Comparison of ENCODE assay signal across 1 cellular context in genomic region chr17:8176197-8176940, GRCh38.
TF ChIP-seq lines count a peak whose summit lies in the region.

TSS of gene TMEM107 (minus strand) at chr17:8176380. CDS start at chr17:8176286, 94 bp downstream.

TF ChIP-seq in HepG2, 621 proteins besides CTCF, POLR2A, EP300 and RAD21 (continued from another document and continues in another):
- 0 out of 2 replicates have a peak, but pooled peaks have one; percentile 53 for TF ChIP-seq ZNF552 (CRISPR knock-in tag; IDR thresholded peaks at IDR 0.05; ENCODE audit: borderline replicate concordance)
- no peak for TF ChIP-seq NPAS2 (CRISPR knock-in tag; IDR thresholded peaks at IDR 0.05; ENCODE audit: borderline replicate concordance)
- TF ChIP-seq SMAD9 (CRISPR knock-in tag; IDR thresholded peaks at IDR 0.05): no peak
- TF ChIP-seq NFE2 (CRISPR knock-in tag; IDR thresholded peaks at IDR 0.05): no peak
- TF ChIP-seq HIVEP1 (CRISPR knock-in tag; IDR thresholded peaks at IDR 0.05): peak; percentile 6; the same call in 1 of the 2 replicates
- TF ChIP-seq, protein P1, sequence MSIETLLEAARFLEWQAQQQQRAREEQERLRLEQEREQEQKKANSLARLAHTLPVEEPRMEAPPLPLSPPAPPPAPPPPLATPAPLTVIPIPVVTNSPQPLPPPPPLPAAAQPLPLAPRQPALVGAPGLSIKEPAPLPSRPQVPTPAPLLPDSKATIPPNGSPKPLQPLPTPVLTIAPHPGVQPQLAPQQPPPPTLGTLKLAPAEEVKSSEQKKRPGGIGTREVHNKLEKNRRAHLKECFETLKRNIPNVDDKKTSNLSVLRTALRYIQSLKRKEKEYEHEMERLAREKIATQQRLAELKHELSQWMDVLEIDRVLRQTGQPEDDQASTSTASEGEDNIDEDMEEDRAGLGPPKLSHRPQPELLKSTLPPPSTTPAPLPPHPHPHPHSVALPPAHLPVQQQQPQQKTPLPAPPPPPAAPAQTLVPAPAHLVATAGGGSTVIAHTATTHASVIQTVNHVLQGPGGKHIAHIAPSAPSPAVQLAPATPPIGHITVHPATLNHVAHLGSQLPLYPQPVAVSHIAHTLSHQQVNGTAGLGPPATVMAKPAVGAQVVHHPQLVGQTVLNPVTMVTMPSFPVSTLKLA (IDR thresholded peaks at IDR 0.05): no peak
- peak; percentile 72 for TF ChIP-seq ZNF563 (CRISPR knock-in tag; IDR thresholded peaks at IDR 0.05)
- TF ChIP-seq ZNF24 (IDR thresholded peaks at IDR 0.05): no peak
- TF ChIP-seq, protein P2, sequence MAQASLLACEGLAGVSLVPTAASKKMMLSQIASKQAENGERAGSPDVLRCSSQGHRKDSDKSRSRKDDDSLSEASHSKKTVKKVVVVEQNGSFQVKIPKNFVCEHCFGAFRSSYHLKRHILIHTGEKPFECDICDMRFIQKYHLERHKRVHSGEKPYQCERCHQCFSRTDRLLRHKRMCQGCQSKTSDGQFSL (CRISPR knock-in tag; IDR thresholded peaks at IDR 0.05): no peak
- TF ChIP-seq ZNF567 (CRISPR knock-in tag; IDR thresholded peaks at IDR 0.05; ENCODE audit: borderline replicate concordance): no peak
- peak; percentile 57; the same call in 1 of the 2 replicates for TF ChIP-seq ZNF234 (CRISPR knock-in tag; conservative IDR thresholded peaks at IDR 0.05)
- peak; percentile 86; the same call in 1 of the 3 replicates for TF ChIP-seq MXI1 (IDR thresholded peaks at IDR 0.05; ENCODE audit: borderline replicate concordance, low read depth, low read length)
- TF ChIP-seq KDM6A (CRISPR knock-in tag; IDR thresholded peaks at IDR 0.05; ENCODE audit: low read depth): no peak
- no peak for TF ChIP-seq ZNF30 (CRISPR knock-in tag; IDR thresholded peaks at IDR 0.05)
- TF ChIP-seq HNRNPL (IDR thresholded peaks at IDR 0.05; ENCODE audit: low read depth, low read length): 0 out of 2 replicates have a peak, but pooled peaks have one; percentile 66
- TF ChIP-seq, protein P3, sequence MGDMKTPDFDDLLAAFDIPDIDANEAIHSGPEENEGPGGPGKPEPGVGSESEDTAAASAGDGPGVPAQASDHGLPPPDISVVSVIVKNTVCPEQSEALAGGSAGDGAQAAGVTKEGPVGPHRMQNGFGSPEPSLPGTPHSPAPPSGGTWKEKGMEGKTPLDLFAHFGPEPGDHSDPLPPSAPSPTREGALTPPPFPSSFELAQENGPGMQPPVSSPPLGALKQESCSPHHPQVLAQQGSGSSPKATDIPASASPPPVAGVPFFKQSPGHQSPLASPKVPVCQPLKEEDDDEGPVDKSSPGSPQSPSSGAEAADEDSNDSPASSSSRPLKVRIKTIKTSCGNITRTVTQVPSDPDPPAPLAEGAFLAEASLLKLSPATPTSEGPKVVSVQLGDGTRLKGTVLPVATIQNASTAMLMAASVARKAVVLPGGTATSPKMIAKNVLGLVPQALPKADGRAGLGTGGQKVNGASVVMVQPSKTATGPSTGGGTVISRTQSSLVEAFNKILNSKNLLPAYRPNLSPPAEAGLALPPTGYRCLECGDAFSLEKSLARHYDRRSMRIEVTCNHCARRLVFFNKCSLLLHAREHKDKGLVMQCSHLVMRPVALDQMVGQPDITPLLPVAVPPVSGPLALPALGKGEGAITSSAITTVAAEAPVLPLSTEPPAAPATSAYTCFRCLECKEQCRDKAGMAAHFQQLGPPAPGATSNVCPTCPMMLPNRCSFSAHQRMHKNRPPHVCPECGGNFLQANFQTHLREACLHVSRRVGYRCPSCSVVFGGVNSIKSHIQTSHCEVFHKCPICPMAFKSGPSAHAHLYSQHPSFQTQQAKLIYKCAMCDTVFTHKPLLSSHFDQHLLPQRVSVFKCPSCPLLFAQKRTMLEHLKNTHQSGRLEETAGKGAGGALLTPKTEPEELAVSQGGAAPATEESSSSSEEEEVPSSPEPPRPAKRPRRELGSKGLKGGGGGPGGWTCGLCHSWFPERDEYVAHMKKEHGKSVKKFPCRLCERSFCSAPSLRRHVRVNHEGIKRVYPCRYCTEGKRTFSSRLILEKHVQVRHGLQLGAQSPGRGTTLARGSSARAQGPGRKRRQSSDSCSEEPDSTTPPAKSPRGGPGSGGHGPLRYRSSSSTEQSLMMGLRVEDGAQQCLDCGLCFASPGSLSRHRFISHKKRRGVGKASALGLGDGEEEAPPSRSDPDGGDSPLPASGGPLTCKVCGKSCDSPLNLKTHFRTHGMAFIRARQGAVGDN (CRISPR knock-in tag; IDR thresholded peaks at IDR 0.05): peak; percentile 86
- no peak for TF ChIP-seq ZNF367 (CRISPR knock-in tag; IDR thresholded peaks at IDR 0.05; ENCODE audit: borderline replicate concordance)
- peak; percentile 49; the same call in 1 of the 2 replicates for TF ChIP-seq ZNF292 (CRISPR knock-in tag; IDR thresholded peaks at IDR 0.05; ENCODE audit: borderline replicate concordance, low read depth)
- 0 out of 2 replicates have a peak, but pooled peaks have one; percentile 6 for TF ChIP-seq HDAC2 (CRISPR knock-in tag; IDR thresholded peaks at IDR 0.05)
- no peak for TF ChIP-seq ISX (CRISPR knock-in tag; conservative IDR thresholded peaks at IDR 0.05)
- no peak for TF ChIP-seq XBP1 (CRISPR knock-in tag; IDR thresholded peaks at IDR 0.05)
- no peak for TF ChIP-seq ZNF75D (CRISPR knock-in tag; IDR thresholded peaks at IDR 0.05; ENCODE audit: borderline replicate concordance)
- TF ChIP-seq ZNF510 (CRISPR knock-in tag; IDR thresholded peaks at IDR 0.05; ENCODE audit: low read depth): no peak
- 0 out of 2 replicates have a peak, but pooled peaks have one; percentile 29 for TF ChIP-seq ZNF749 (CRISPR knock-in tag; IDR thresholded peaks at IDR 0.05; ENCODE audit: borderline replicate concordance)
- TF ChIP-seq ZMYM4 (CRISPR knock-in tag; IDR thresholded peaks at IDR 0.05): no peak; the same call in 1 of the 2 replicates
- TF ChIP-seq RBM39 (IDR thresholded peaks at IDR 0.05; ENCODE audit: low read depth, low read length, poor library complexity, severe bottlenecking): no peak
- TF ChIP-seq CREB1 (IDR thresholded peaks at IDR 0.05): no peak
- TF ChIP-seq CREB1 (CRISPR knock-in tag; IDR thresholded peaks at IDR 0.05): no peak
- no peak for TF ChIP-seq FOSL1 (CRISPR knock-in tag; IDR thresholded peaks at IDR 0.05; ENCODE audit: borderline replicate concordance)
- TF ChIP-seq RFX5 (IDR thresholded peaks at IDR 0.05; ENCODE audit: low read depth, low read length): 0 out of 2 replicates have a peak, but pooled peaks have one; percentile 23
- TF ChIP-seq SAFB2 (CRISPR knock-in tag; IDR thresholded peaks at IDR 0.05; ENCODE audit: borderline replicate concordance, low read depth): 0 out of 2 replicates have a peak, but pooled peaks have one; percentile 77
- no peak for TF ChIP-seq ELK4 (CRISPR knock-in tag; IDR thresholded peaks at IDR 0.05; ENCODE audit: borderline replicate concordance)
- no peak; the same call in 1 of the 2 replicates for TF ChIP-seq HOXA3 (CRISPR knock-in tag; IDR thresholded peaks at IDR 0.05)
- no peak for TF ChIP-seq PRPF4 (IDR thresholded peaks at IDR 0.05; ENCODE audit: low read depth, low read length, poor library complexity, severe bottlenecking)
- no peak for TF ChIP-seq GPN1 (CRISPR knock-in tag; IDR thresholded peaks at IDR 0.05; ENCODE audit: borderline replicate concordance)
- 0 out of 2 replicates have a peak, but pooled peaks have one; percentile 58 for TF ChIP-seq MEIS1 (CRISPR knock-in tag; IDR thresholded peaks at IDR 0.05; ENCODE audit: borderline replicate concordance)
- TF ChIP-seq SIX1 (CRISPR knock-in tag; IDR thresholded peaks at IDR 0.05; ENCODE audit: borderline replicate concordance): no peak
- no peak for TF ChIP-seq U2AF2 (IDR thresholded peaks at IDR 0.05; ENCODE audit: low read depth, low read length)
- TF ChIP-seq ZNF101 (CRISPR knock-in tag; IDR thresholded peaks at IDR 0.05; ENCODE audit: borderline replicate concordance, low read depth): no peak
- no peak for TF ChIP-seq ZNF775 (CRISPR knock-in tag; IDR thresholded peaks at IDR 0.05; ENCODE audit: borderline replicate concordance)
- no peak for TF ChIP-seq MLLT10 (CRISPR knock-in tag; IDR thresholded peaks at IDR 0.05)
- peak; percentile 66; the same call in 1 of the 2 replicates for TF ChIP-seq ZNF138 (CRISPR knock-in tag; IDR thresholded peaks at IDR 0.05; ENCODE audit: low read depth)
- TF ChIP-seq, protein P4, sequence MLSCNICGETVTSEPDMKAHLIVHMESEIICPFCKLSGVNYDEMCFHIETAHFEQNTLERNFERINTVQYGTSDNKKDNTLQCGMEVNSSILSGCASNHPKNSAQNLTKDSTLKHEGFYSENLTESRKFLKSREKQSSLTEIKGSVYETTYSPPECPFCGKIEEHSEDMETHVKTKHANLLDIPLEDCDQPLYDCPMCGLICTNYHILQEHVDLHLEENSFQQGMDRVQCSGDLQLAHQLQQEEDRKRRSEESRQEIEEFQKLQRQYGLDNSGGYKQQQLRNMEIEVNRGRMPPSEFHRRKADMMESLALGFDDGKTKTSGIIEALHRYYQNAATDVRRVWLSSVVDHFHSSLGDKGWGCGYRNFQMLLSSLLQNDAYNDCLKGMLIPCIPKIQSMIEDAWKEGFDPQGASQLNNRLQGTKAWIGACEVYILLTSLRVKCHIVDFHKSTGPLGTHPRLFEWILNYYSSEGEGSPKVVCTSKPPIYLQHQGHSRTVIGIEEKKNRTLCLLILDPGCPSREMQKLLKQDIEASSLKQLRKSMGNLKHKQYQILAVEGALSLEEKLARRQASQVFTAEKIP (CRISPR knock-in tag; IDR thresholded peaks at IDR 0.05; ENCODE audit: borderline replicate concordance): no peak
- no peak for TF ChIP-seq ZNF703 (CRISPR knock-in tag; IDR thresholded peaks at IDR 0.05; ENCODE audit: borderline replicate concordance)
- TF ChIP-seq HNRNPH1 (optimal IDR thresholded peaks at IDR 0.05; ENCODE audit: low read depth, low read length): no peak
- TF ChIP-seq, protein P5, sequence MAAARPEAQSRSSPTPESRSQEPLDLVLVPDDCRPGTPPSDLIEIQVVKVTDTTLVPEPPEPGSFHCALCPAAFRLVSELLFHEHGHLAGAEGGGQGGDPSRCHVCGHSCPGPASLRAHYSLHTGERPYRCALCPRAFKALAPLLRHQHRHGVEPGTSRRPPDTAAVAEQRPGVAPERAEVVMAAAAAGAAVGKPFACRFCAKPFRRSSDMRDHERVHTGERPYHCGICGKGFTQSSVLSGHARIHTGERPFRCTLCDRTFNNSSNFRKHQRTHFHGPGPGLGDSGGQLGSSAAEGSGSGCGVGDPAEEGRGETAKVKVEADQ (CRISPR knock-in tag; IDR thresholded peaks at IDR 0.05; ENCODE audit: borderline replicate concordance): peak; percentile 39; the same call in 1 of the 2 replicates
- no peak for TF ChIP-seq JARID2 (CRISPR knock-in tag; IDR thresholded peaks at IDR 0.05; ENCODE audit: insufficient replicate concordance)
- TF ChIP-seq SIN3A (IDR thresholded peaks at IDR 0.05; ENCODE audit: borderline replicate concordance, low read depth, low read length): peak; percentile 95
- no peak for TF ChIP-seq ZFAT (CRISPR knock-in tag; conservative IDR thresholded peaks at IDR 0.05)
- TF ChIP-seq, protein P6, sequence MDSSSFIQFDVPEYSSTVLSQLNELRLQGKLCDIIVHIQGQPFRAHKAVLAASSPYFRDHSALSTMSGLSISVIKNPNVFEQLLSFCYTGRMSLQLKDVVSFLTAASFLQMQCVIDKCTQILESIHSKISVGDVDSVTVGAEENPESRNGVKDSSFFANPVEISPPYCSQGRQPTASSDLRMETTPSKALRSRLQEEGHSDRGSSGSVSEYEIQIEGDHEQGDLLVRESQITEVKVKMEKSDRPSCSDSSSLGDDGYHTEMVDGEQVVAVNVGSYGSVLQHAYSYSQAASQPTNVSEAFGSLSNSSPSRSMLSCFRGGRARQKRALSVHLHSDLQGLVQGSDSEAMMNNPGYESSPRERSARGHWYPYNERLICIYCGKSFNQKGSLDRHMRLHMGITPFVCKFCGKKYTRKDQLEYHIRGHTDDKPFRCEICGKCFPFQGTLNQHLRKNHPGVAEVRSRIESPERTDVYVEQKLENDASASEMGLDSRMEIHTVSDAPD (CRISPR knock-in tag; IDR thresholded peaks at IDR 0.05): no peak
- no peak for TF ChIP-seq TEF (CRISPR knock-in tag; IDR thresholded peaks at IDR 0.05)
- no peak for TF ChIP-seq EHMT2 (IDR thresholded peaks at IDR 0.05; ENCODE audit: borderline replicate concordance, low read depth, low read length)
- peak; percentile 56; the same call in 1 of the 2 replicates for TF ChIP-seq MTERF4 (CRISPR knock-in tag; IDR thresholded peaks at IDR 0.05)
- TF ChIP-seq MAFG (CRISPR knock-in tag; IDR thresholded peaks at IDR 0.05): no peak
- no peak for TF ChIP-seq SRF (IDR thresholded peaks at IDR 0.05; ENCODE audit: low read depth, low read length)
- peak; percentile 50 for TF ChIP-seq MED8 (CRISPR knock-in tag; IDR thresholded peaks at IDR 0.05; ENCODE audit: insufficient replicate concordance)
- TF ChIP-seq AGO1 (IDR thresholded peaks at IDR 0.05; ENCODE audit: low read depth, low read length, poor library complexity, severe bottlenecking): peak; percentile 49
- no peak for TF ChIP-seq ERF (CRISPR knock-in tag; IDR thresholded peaks at IDR 0.05)
- no peak for TF ChIP-seq HNRNPUL1 (IDR thresholded peaks at IDR 0.05; ENCODE audit: low read depth, low read length)
- no peak for TF ChIP-seq ZNF329 (CRISPR knock-in tag; IDR thresholded peaks at IDR 0.05; ENCODE audit: low read depth)
- no peak for TF ChIP-seq ZNF773 (CRISPR knock-in tag; IDR thresholded peaks at IDR 0.05; ENCODE audit: borderline replicate concordance)
- peak; percentile 61 for TF ChIP-seq KDM2A (CRISPR knock-in tag; IDR thresholded peaks at IDR 0.05; ENCODE audit: borderline replicate concordance, low read depth)
- peak; percentile 74 for TF ChIP-seq ZBTB7A (CRISPR knock-in tag; IDR thresholded peaks at IDR 0.05)
